ENCODE assay signal across 28 cellular contexts in genomic region chrX:26522501-26522900, GRCh38.
"Had no signal": no experiment of that assay in that cellular context is flagged by ENCODE, and none has a peak within 500 bp of the region (broad histone marks: within the 10 kb centered on the region; RNA-seq: fewer than 3 reads in every experiment).

No MANE protein-coding gene starts in this region.

- DNase-seq: activated CD4-positive, alpha-beta memory T cell treated with anti-CD3 and anti-CD28 coated beads for 36 hours; activated CD4-positive, alpha-beta T cell treated with anti-CD3 and anti-CD28 coated beads, Interleukin-2, amount 10 ng/mL, durations not matched to agents 24 days and 14 days; activated CD4-positive, CD25-positive, alpha-beta regulatory T cell treated with anti-CD3 and anti-CD28 coated beads, Interleukin-2, amount 50 U/mL, for 72 hours; activated CD8-positive, alpha-beta memory T cell treated with anti-CD3 and anti-CD28 coated beads, Interleukin-2, amount 50 U/mL, for 48 hours; activated gamma-delta T cell; activated naive CD4-positive, alpha-beta T cell treated with anti-CD3 and anti-CD28 coated beads, Interleukin-2, amount 50 U/mL, for 16 hours; activated T-cell treated with anti-CD3 and anti-CD28 coated beads, Interleukin-2, amount 50 U/mL, for 24 hours; amniotic stem cell; caudate nucleus; cortex of kidney; foreskin fibroblast; head of caudate nucleus; hypothalamus; midbrain; naive thymus-derived CD4-positive, alpha-beta T cell; ovary; sigmoid colon; small intestine; stimulated activated CD4-positive, alpha-beta T cell treated with anti-CD3 and anti-CD28 coated beads, Interleukin-4, amount 100 ng/mL, for 24 hours; T-helper 9 cell; trophoblast cell; WERI-Rb-1 had no signal

- H3K4me3 Mint-ChIP-seq: activated CD4-positive, alpha-beta memory T cell treated with anti-CD3 and anti-CD28 coated beads for 36 hours; activated CD4-positive, alpha-beta T cell treated with anti-CD3 and anti-CD28 coated beads, Interleukin-2, amount 10 ng/mL, durations not matched to agents 24 days and 14 days; activated T-cell treated with anti-CD3 and anti-CD28 coated beads, Interleukin-2, amount 50 U/mL, for 24 hours; naive thymus-derived CD4-positive, alpha-beta T cell; stimulated activated effector memory CD8-positive, alpha-beta T cell treated with anti-CD3 and anti-CD28 coated beads, Interleukin-12 subunit alpha, Interleukin-12 subunit beta, amount 100 ng/mL, for 72 hours; stimulated activated naive CD8-positive, alpha-beta T cell treated with anti-CD3 and anti-CD28 coated beads, Interleukin-15, Interleukin-2, amounts not matched to agents 100 ng/mL and 50 ng/mL, for 24 hours; T-helper 1 cell treated with Interleukin-12 subunit alpha and Interleukin-12 subunit beta and Interleukin-4 antibody, amounts not matched to agents 30 μg/mL and 1 μg/mL, for 36 hours had no signal

- H3K4me1 ChIP-seq: prostate gland, sigmoid colon had no signal

- H3K27ac Mint-ChIP-seq: activated CD4-positive, alpha-beta memory T cell treated with anti-CD3 and anti-CD28 coated beads for 36 hours; activated CD4-positive, alpha-beta T cell treated with anti-CD3 and anti-CD28 coated beads, Interleukin-2, amount 10 ng/mL, durations not matched to agents 24 days and 14 days; activated T-cell treated with anti-CD3 and anti-CD28 coated beads, Interleukin-2, amount 50 U/mL, for 24 hours; naive thymus-derived CD4-positive, alpha-beta T cell; stimulated activated effector memory CD8-positive, alpha-beta T cell treated with anti-CD3 and anti-CD28 coated beads, Interleukin-12 subunit alpha, Interleukin-12 subunit beta, amount 100 ng/mL, for 72 hours; stimulated activated naive CD8-positive, alpha-beta T cell treated with anti-CD3 and anti-CD28 coated beads, Interleukin-15, Interleukin-2, amounts not matched to agents 100 ng/mL and 50 ng/mL, for 24 hours; T-helper 1 cell treated with Interleukin-12 subunit alpha and Interleukin-12 subunit beta and Interleukin-4 antibody, amounts not matched to agents 30 μg/mL and 1 μg/mL, for 36 hours had no signal

- H3K27me3 Mint-ChIP-seq: activated CD4-positive, alpha-beta memory T cell treated with anti-CD3 and anti-CD28 coated beads for 36 hours; activated CD4-positive, alpha-beta T cell treated with anti-CD3 and anti-CD28 coated beads, Interleukin-2, amount 10 ng/mL, durations not matched to agents 24 days and 14 days; naive thymus-derived CD4-positive, alpha-beta T cell; stimulated activated naive CD8-positive, alpha-beta T cell treated with anti-CD3 and anti-CD28 coated beads, Interleukin-15, Interleukin-2, amounts not matched to agents 100 ng/mL and 50 ng/mL, for 24 hours had no signal

- ATAC-seq: esophagus mucosa; naive thymus-derived CD4-positive, alpha-beta T cell; stimulated activated effector memory CD8-positive, alpha-beta T cell treated with anti-CD3 and anti-CD28 coated beads, Interleukin-12 subunit alpha, Interleukin-12 subunit beta, amount 100 ng/mL, for 72 hours had no signal

- H3K4me3 ChIP-seq: ovary, prostate gland, sigmoid colon, thoracic aorta had no signal

- H3K27me3 ChIP-seq: ovary, sigmoid colon had no signal

- H3K9me3 Mint-ChIP-seq: activated CD4-positive, alpha-beta T cell treated with anti-CD3 and anti-CD28 coated beads, Interleukin-2, amount 10 ng/mL, durations not matched to agents 24 days and 14 days; T-helper 1 cell treated with Interleukin-12 subunit alpha and Interleukin-12 subunit beta and Interleukin-4 antibody, amounts not matched to agents 30 μg/mL and 1 μg/mL, for 36 hours had no signal

- H3K36me3 Mint-ChIP-seq: activated CD4-positive, alpha-beta memory T cell treated with anti-CD3 and anti-CD28 coated beads for 36 hours; naive thymus-derived CD4-positive, alpha-beta T cell; stimulated activated effector memory CD8-positive, alpha-beta T cell treated with anti-CD3 and anti-CD28 coated beads, Interleukin-12 subunit alpha, Interleukin-12 subunit beta, amount 100 ng/mL, for 72 hours had no signal

- H3K27ac ChIP-seq: ovary, prostate gland, sigmoid colon, thoracic aorta, WERI-Rb-1 had no signal

- H3K36me3 ChIP-seq: ovary, prostate gland, sigmoid colon, thoracic aorta, WERI-Rb-1 had no signal

- H3K4me1 Mint-ChIP-seq: activated CD4-positive, alpha-beta T cell treated with anti-CD3 and anti-CD28 coated beads, Interleukin-2, amount 10 ng/mL, durations not matched to agents 24 days and 14 days; naive thymus-derived CD4-positive, alpha-beta T cell; stimulated activated effector memory CD8-positive, alpha-beta T cell treated with anti-CD3 and anti-CD28 coated beads, Interleukin-12 subunit alpha, Interleukin-12 subunit beta, amount 100 ng/mL, for 72 hours had no signal
